10 cellular contexts compared by ENCODE assay signal in the genomic region with DNA sequence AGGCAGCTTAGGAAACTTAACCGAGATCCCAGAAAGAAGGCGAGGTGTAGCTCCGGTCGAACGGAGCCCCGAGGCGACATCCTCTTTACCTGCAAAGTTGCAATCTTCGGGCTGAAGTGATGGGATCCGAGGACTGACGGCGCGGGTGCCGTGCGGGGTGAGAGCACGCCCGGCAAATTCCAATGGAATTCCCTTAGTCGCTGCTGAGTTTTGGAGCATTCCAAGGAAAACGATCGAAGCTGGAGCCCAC. TPM values are rescaled to one million over a fixed set of nuclear protein-coding genes. Genes with fewer than 3 reads are reported as not detected.
DNase-seq lines count a peak whose midpoint lies in the region; ATAC-seq and TF ChIP-seq lines count a peak whose summit lies in the region.
"Had no signal": no experiment of that assay in that cellular context is flagged by ENCODE, and none has a peak within 500 bp of the region (broad histone marks: within the 10 kb centered on the region; RNA-seq: fewer than 3 reads in every experiment).

No MANE protein-coding gene starts in this region.

- peak overlapping the region; percentile 62 to 80 for H3K27ac ChIP-seq in coronary artery
- peak overlapping the region; percentile 3 for H3K27ac ChIP-seq in lower lobe of right lung
- no peak overlapping the region for H3K27ac ChIP-seq in suprapubic skin
- H3K27ac ChIP-seq: 22Rv1 had no signal

- no peak for TF ChIP-seq CTCF in coronary artery (IDR thresholded peaks at IDR 0.05)
- TF ChIP-seq CTCF in lower lobe of right lung (IDR thresholded peaks at IDR 0.05) = no peak
- TF ChIP-seq CTCF in suprapubic skin (IDR thresholded peaks at IDR 0.05) = no peak

- DNase-seq in DMS153 treated with DMSO at 0.1 percent for 48 hours (lab: John Stamatoyannopoulos, UW; ENCODE audit: unreplicated experiment) (peak; percentile 3), DMS153 (lab: John Stamatoyannopoulos, UW) (no peak), coronary artery (ENCODE audit: low spot score) (no peak), lower lobe of right lung (no peak), suprapubic skin (ENCODE audit: low spot score in 2 of 2) (no peak), SKM-1 (lab: John Stamatoyannopoulos, UW; ENCODE audit: unreplicated experiment) (no peak)
- DNase-seq in activated CD4-positive, alpha-beta T cell treated with anti-CD3 and anti-CD28 coated beads for 1 hour = no peak
- DNase-seq: amniotic stem cell had no signal

- intact Hi-C loops in lower lobe of right lung (cut with DNase I) = no loop called here

- peaks cover 28% of the 10 kb centered on the region for H3K27me3 ChIP-seq in lower lobe of right lung (ENCODE audit: low read depth)
- H3K27me3 ChIP-seq in suprapubic skin = peaks cover 41% of the 10 kb centered on the region

- WGBS in suprapubic skin = 0% methylated on average over 9 of the region's 19 CpGs

- TF ChIP-seq POLR2A in suprapubic skin (IDR thresholded peaks at IDR 0.05) = no peak

- no peaks in the 10 kb centered on the region for H3K36me3 ChIP-seq in lower lobe of right lung
- H3K36me3 ChIP-seq in suprapubic skin = no peaks in the 10 kb centered on the region

- H3K4me3 ChIP-seq in coronary artery = peak overlapping the region; percentile 89
- peak overlapping the region; percentile 48 for H3K4me3 ChIP-seq in lower lobe of right lung
- peak overlapping the region; percentile 42 for H3K4me3 ChIP-seq in suprapubic skin

- ATAC-seq in lower lobe of right lung (peak in 1 of 2 donors; percentile 31), HG02973 (IDR thresholded peaks at IDR 0.05; ENCODE audit: unreplicated experiment) (no peak)

- H3K4me1 ChIP-seq in lower lobe of right lung (peaks cover 9% of the 10 kb centered on the region), suprapubic skin (peaks cover 17% of the 10 kb centered on the region)

- no peak for TF ChIP-seq EP300 in suprapubic skin (IDR thresholded peaks at IDR 0.05)

- H3K9me3 ChIP-seq in lower lobe of right lung (no peaks in the 10 kb centered on the region), suprapubic skin (no peaks in the 10 kb centered on the region)

RNA-seq across cellular contexts. Expression of gene TRPC4, which starts 0.1 kb away (rescaled TPM):
- total RNA-seq in lower lobe of right lung (0.71 TPM), suprapubic skin (under 1 TPM in 1 of 4 donors, not detected in 3; 0.32 TPM)
